8 cellular contexts compared by ENCODE assay signal in the genomic region with DNA sequence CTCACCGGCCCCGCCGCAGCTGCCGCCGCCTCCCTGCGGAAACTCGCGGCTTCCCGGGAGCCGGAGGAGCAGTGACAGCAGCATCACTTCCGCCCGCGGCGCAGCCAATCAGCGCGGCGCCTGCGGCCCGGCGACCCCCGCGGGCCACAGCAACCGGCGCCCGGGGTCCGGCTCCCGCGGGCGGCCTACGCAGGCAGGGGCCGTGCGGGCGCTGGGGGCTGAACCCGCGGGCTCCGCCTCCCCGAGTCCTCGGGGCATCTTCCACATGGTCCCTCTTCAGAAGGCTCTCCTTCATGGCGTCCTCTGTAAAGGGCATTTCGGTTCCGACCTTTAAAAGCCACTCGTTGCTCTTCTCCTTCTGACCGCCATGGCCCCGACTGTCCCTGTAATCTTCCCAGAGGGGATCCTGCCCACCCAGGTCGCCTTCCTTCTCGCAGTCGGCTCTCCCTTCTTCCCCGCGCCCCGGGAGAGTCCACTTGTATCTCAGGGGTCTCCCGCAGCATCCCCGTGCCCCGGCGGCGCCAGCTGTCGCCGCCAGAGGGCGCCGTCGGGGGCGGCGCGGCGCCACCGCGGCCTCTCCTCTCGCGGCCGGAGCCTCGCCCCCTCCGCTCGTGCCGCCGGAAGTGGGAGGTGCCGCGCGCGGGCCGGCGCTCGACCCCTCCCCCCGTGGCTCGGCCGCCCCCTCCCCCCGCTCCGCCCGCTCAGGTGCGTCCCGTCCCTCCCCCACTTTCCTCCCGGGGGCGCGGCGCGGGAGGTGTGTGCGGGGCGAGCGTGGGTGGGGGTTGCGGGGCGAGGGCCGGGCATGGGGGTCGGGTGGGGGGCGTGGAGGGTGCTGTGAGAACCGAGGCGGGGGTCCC. TPM values are rescaled to one million over a fixed set of nuclear protein-coding genes. Genes with fewer than 3 reads are reported as not detected.
DNase-seq lines count a peak whose midpoint lies in the region; ATAC-seq and TF ChIP-seq lines count a peak whose summit lies in the region.

A gene with protein sequence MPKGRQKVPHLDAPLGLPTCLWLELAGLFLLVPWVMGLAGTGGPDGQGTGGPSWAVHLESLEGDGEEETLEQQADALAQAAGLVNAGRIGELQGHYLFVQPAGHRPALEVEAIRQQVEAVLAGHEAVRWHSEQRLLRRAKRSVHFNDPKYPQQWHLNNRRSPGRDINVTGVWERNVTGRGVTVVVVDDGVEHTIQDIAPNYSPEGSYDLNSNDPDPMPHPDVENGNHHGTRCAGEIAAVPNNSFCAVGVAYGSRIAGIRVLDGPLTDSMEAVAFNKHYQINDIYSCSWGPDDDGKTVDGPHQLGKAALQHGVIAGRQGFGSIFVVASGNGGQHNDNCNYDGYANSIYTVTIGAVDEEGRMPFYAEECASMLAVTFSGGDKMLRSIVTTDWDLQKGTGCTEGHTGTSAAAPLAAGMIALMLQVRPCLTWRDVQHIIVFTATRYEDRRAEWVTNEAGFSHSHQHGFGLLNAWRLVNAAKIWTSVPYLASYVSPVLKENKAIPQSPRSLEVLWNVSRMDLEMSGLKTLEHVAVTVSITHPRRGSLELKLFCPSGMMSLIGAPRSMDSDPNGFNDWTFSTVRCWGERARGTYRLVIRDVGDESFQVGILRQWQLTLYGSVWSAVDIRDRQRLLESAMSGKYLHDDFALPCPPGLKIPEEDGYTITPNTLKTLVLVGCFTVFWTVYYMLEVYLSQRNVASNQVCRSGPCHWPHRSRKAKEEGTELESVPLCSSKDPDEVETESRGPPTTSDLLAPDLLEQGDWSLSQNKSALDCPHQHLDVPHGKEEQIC (minus strand): TSS at position 52 of the 857 bp plus-strand sequence. CDS start 2,229 bp downstream, outside the sequence.
TSS of gene RNF214 (plus strand) at position 650 of the 857 bp plus-strand sequence. CDS start 1,602 bp downstream, outside the sequence.

- CTCF ChIA-PET in IMR-90 (lab: Yijun Ruan, JAX) = interaction anchor here (0.6 kb wide), 1 partner anchor 32 kb away, joined by 3 read pairs; no protein-coding TSS in a partner anchor

- peak within 1 kb of the TSS; percentile 96 for H2AK9ac ChIP-seq in IMR-90 (replicated peaks; ENCODE audit: low read depth, low read length, poor library complexity)

- peak; percentile 95 for TF ChIP-seq CTCF in IMR-90 (conservative IDR thresholded peaks at IDR 0.05; ENCODE audit: low read depth, low read length)
- TF ChIP-seq CTCF in fibroblast of pulmonary artery (IDR thresholded peaks at IDR 0.05; ENCODE audit: low read length, missing control alignments) = peak; percentile 36
- peak; percentile 93 to 96 (median 95) for TF ChIP-seq CTCF in nephron (IDR thresholded peaks at IDR 0.05; ENCODE audit: unreplicated experiment in 3 of 3)

- H3K4me2 ChIP-seq in IMR-90 (ENCODE audit: low read depth, low read length) = peak within 1 kb of the TSS; percentile 95

- H4K5ac ChIP-seq in IMR-90 (ENCODE audit: low read depth, low read length) = peak within 1 kb of the TSS; percentile 91

- H2AK5ac ChIP-seq in IMR-90 (ENCODE audit: low read depth, low read length) = peak within 1 kb of the TSS; percentile 90

- no peaks in the 10 kb centered on the region for H3K27me3 ChIP-seq in IMR-90 (ENCODE audit: control insufficient read depth, insufficient read depth, low read length)

- peak; percentile 18 for DNase-seq in DMS114 treated with DMSO at 0.1 percent for 48 hours (lab: John Stamatoyannopoulos, UW; ENCODE audit: unreplicated experiment)
- peak; percentile 61 for DNase-seq in IMR-90
- peak; percentile 93 for DNase-seq in RPMI8226
- DNase-seq in activated T-helper 9 cell treated with anti-CD3 and anti-CD28 coated beads, Interleukin-2, amount 50 U/mL, for 16 hours (ENCODE audit: low read depth) = peak; percentile 74
- peak; percentile 71 for DNase-seq in fibroblast of pulmonary artery (ENCODE audit: low read depth)

- peak within 1 kb of the TSS; percentile 75 for H2BK120ac ChIP-seq in IMR-90 (ENCODE audit: low read depth, low read length)

- 1% methylated on average over 39 of the region's 104 CpGs; no CpG with 5 or more reads in 1 of the 2 experiments for WGBS in IMR-90 (ENCODE audit: extremely low coverage in 2 of 2, insufficient read length in 1 of 2), 2 experiments

- peak within 1 kb of the TSS; percentile 96 for H3K9ac ChIP-seq in IMR-90 (ENCODE audit: low read depth, low read length)

- peak within 1 kb of the TSS; percentile 93 for H2AFZ ChIP-seq in IMR-90 (replicated peaks; ENCODE audit: low read length, poor library complexity)

- H3K23ac ChIP-seq in IMR-90 (ENCODE audit: low read depth, low read length) = peak within 1 kb of the TSS; percentile 92

- POLR2A ChIA-PET in IMR-90 (lab: Charles Lee; ENCODE audit: unreplicated experiment) = no interaction called here

- peak within 1 kb of the TSS; percentile 69 for H3K18ac ChIP-seq in IMR-90 (ENCODE audit: low read depth, low read length)

- peak within 1 kb of the TSS; percentile 81 for H4K91ac ChIP-seq in IMR-90 (ENCODE audit: insufficient read depth, low read depth, low read length)

- ATAC-seq in GM21447 (IDR thresholded peaks at IDR 0.05; ENCODE audit: unreplicated experiment) (peak; percentile 61), IMR-90 (ENCODE audit: low read depth) (peak; percentile 89)

- peak within 1 kb of the TSS; percentile 90 for H3K56ac ChIP-seq in IMR-90 (ENCODE audit: extremely low read depth, insufficient read depth, low read length)

- H3K9me1 ChIP-seq in IMR-90 (ENCODE audit: insufficient read depth, low read length) = no peaks in the 10 kb centered on the region

- H3K27ac ChIP-seq in IMR-90 (ENCODE audit: insufficient read depth, low read length) = peak within 1 kb of the TSS; percentile 98

- peak within 1 kb of the TSS; percentile 88 to 98 (median 93) for H3K27ac Mint-ChIP-seq in nephron
- peak within 1 kb of the TSS; percentile 100 for H3K27ac Mint-ChIP-seq in stimulated activated naive CD8-positive, alpha-beta T cell treated with anti-CD3 and anti-CD28 coated beads, Interleukin-15, Interleukin-2, amounts not matched to agents 100 ng/mL and 50 ng/mL, for 24 hours

- H3K36me3 Mint-ChIP-seq in nephron (ENCODE audit: low read depth) = peaks cover 14% of the 10 kb centered on the region
- H3K36me3 Mint-ChIP-seq in stimulated activated naive CD8-positive, alpha-beta T cell treated with anti-CD3 and anti-CD28 coated beads, Interleukin-15, Interleukin-2, amounts not matched to agents 100 ng/mL and 50 ng/mL, for 24 hours (ENCODE audit: low read depth) = peaks cover 31% of the 10 kb centered on the region

- no peaks in the 10 kb centered on the region; the same call in 1 of the 2 replicates for H4K20me1 ChIP-seq in IMR-90 (ENCODE audit: insufficient read depth, low read length)

- H3K4me1 Mint-ChIP-seq in nephron = peaks cover 34% of the 10 kb centered on the region
- peaks cover 48% of the 10 kb centered on the region for H3K4me1 Mint-ChIP-seq in stimulated activated naive CD8-positive, alpha-beta T cell treated with anti-CD3 and anti-CD28 coated beads, Interleukin-15, Interleukin-2, amounts not matched to agents 100 ng/mL and 50 ng/mL, for 24 hours (ENCODE audit: low read depth)

- H3K4me1 ChIP-seq in IMR-90 (ENCODE audit: control insufficient read depth, insufficient read depth, low read length) = peaks cover 7% of the 10 kb centered on the region

- H4K8ac ChIP-seq in IMR-90 (ENCODE audit: low read depth in 2 of 2, low read length in 2 of 2) = peak within 1 kb of the TSS; percentile 82 to 99

- no TSS peak for BruUV-seq in IMR-90 (replicated peaks; lab: Mats Ljungman, UMichigan)

- peak within 1 kb of the TSS; percentile 92 for H3K14ac ChIP-seq in IMR-90 (replicated peaks; ENCODE audit: low read depth, low read length)

- peak; percentile 64 for TF ChIP-seq RAD21 in IMR-90 (IDR thresholded peaks at IDR 0.05; ENCODE audit: low read length)

- H3K27me3 Mint-ChIP-seq in nephron (ENCODE audit: low read depth) = no peaks in the 10 kb centered on the region
- H3K27me3 Mint-ChIP-seq in stimulated activated naive CD8-positive, alpha-beta T cell treated with anti-CD3 and anti-CD28 coated beads, Interleukin-15, Interleukin-2, amounts not matched to agents 100 ng/mL and 50 ng/mL, for 24 hours = no peaks in the 10 kb centered on the region

- in situ Hi-C loops in IMR-90 (cut with MboI; ENCODE audit: low sequenced_read_pairs) = loop anchor here (5.0 kb wide), 1 partner anchor 445 kb away; the partner anchor contains the start of gene ZPR1

- peak; percentile 74 for TF ChIP-seq POLR2A in IMR-90 (IDR thresholded peaks at IDR 0.05; ENCODE audit: low read depth, low read length)

- H3K4me3 ChIP-seq in IMR-90 (ENCODE audit: insufficient read depth, low read depth, low read length) (peak within 1 kb of the TSS; percentile 99), fibroblast of pulmonary artery (replicated peaks; ENCODE audit: low read depth, low read length) (peak within 1 kb of the TSS; percentile 98)

- peak within 1 kb of the TSS; percentile 97 to 99 (median 99) for H3K4me3 Mint-ChIP-seq in nephron
- H3K4me3 Mint-ChIP-seq in stimulated activated naive CD8-positive, alpha-beta T cell treated with anti-CD3 and anti-CD28 coated beads, Interleukin-15, Interleukin-2, amounts not matched to agents 100 ng/mL and 50 ng/mL, for 24 hours = peak within 1 kb of the TSS; percentile 96

- H3K4ac ChIP-seq in IMR-90 (ENCODE audit: low read depth, low read length) = peak within 1 kb of the TSS; percentile 90

- peak within 1 kb of the TSS; percentile 68 for H2BK5ac ChIP-seq in IMR-90 (ENCODE audit: low read depth, low read length, poor library complexity, severe bottlenecking)

- intact Hi-C loops in IMR-90 (cut with micrococcal nuclease) = loop anchor here (1.0 to 10.0 kb wide), 2 partner anchors 84 to 393 kb away; partner anchors contain the start of gene BACE1

- peaks cover 30 to 55% of the 10 kb centered on the region in 2 experiments for H3K79me1 ChIP-seq in IMR-90 (ENCODE audit: low read depth in 1 of 2, low read length in 2 of 2)

- dilution Hi-C loops in IMR-90 (cut with HindIII; ENCODE audit: low sequenced_read_pairs, unreplicated experiment) = no loop called here

- H3K9me3 Mint-ChIP-seq in nephron = no peaks in the 10 kb centered on the region
- H3K9me3 Mint-ChIP-seq in stimulated activated naive CD8-positive, alpha-beta T cell treated with anti-CD3 and anti-CD28 coated beads, Interleukin-15, Interleukin-2, amounts not matched to agents 100 ng/mL and 50 ng/mL, for 24 hours = no peaks in the 10 kb centered on the region

- H2BK15ac ChIP-seq in IMR-90 (ENCODE audit: low read depth, low read length) = peak within 1 kb of the TSS; percentile 89; the same call in 1 of the 3 replicates

- no peak within 1 kb of the TSS for H2BK20ac ChIP-seq in IMR-90 (ENCODE audit: low read depth, low read length)

- H3K9me3 ChIP-seq in IMR-90 (ENCODE audit: control insufficient read depth, insufficient read depth, low read length) = no peaks in the 10 kb centered on the region

- peaks cover 21% of the 10 kb centered on the region for H3K36me3 ChIP-seq in IMR-90 (ENCODE audit: control insufficient read depth, insufficient read depth, low read length)

RNA-seq across cellular contexts. Expression of the first gene that starts in this region (rescaled TPM):
- 35.8 and 36.7 TPM in 2 replicates for total RNA-seq in IMR-90 (2012; rRNA removed)
- 48.4 and 54.3 TPM in 2 replicates for polyA plus RNA-seq in IMR-90 (2012; rRNA removed)
- 30.1 and 48.3 TPM in 2 replicates for polyA plus RNA-seq in IMR-90 (2012; cell fraction: cytosol; rRNA removed)
- 117 and 148 TPM in 2 replicates for polyA plus RNA-seq in IMR-90 (2012; cell fraction: nucleus; rRNA removed; ENCODE audit: low replicate concordance)

RNA-seq across cellular contexts. Expression of gene RNF214, which starts in this region (rescaled TPM):
- total RNA-seq in IMR-90 (2012; rRNA removed) = 7.5 and 7.9 TPM in 2 replicates
- 14.8 and 16.1 TPM in 2 replicates for polyA plus RNA-seq in IMR-90 (2012; rRNA removed)
- polyA plus RNA-seq in IMR-90 (2012; cell fraction: cytosol; rRNA removed) = 5.5 and 11.0 TPM in 2 replicates
- 18.9 and 25.0 TPM in 2 replicates for polyA plus RNA-seq in IMR-90 (2012; cell fraction: nucleus; rRNA removed; ENCODE audit: low replicate concordance)

Comparison
In these comparisons a context has a peak if more than half of its experiments do, and no peak if none do; other contexts are left out.
1. Peak in every context shown above with its lines: DNase-seq, ATAC-seq, H3K4me3 ChIP-seq and H3K27ac ChIP-seq.
2. DNase-seq: peak in every context shown above with its lines; median percentile 93 in RPMI8226; 74 in activated T-helper 9 cell treated with anti-CD3 and anti-CD28 coated beads, Interleukin-2, amount 50 U/mL, for 16 hours; 71 in fibroblast of pulmonary artery; 61 in IMR-90; 18 in DMS114 treated with DMSO at 0.1 percent for 48 hours.
3. CTCF ChIP-seq: peak in every context shown above with its lines; median percentile 95 in IMR-90; 95 in nephron; 36 in fibroblast of pulmonary artery.